Comparison of ENCODE assay signal across 1 cellular context in genomic region chr7:29140873-29141468, GRCh38.
TF ChIP-seq lines count a peak whose summit lies in the region.

No MANE protein-coding gene starts in this region.

TF ChIP-seq in Ishikawa, 13 proteins besides CTCF, POLR2A, EP300 and RAD21:
- TF ChIP-seq FOXM1 (IDR thresholded peaks at IDR 0.05; ENCODE audit: borderline replicate concordance, low read depth) = no peak
- peak; percentile 89 for TF ChIP-seq CEBPB (IDR thresholded peaks at IDR 0.05)
